Comparison of ENCODE assay signal across 7 cellular contexts in the genomic region with DNA sequence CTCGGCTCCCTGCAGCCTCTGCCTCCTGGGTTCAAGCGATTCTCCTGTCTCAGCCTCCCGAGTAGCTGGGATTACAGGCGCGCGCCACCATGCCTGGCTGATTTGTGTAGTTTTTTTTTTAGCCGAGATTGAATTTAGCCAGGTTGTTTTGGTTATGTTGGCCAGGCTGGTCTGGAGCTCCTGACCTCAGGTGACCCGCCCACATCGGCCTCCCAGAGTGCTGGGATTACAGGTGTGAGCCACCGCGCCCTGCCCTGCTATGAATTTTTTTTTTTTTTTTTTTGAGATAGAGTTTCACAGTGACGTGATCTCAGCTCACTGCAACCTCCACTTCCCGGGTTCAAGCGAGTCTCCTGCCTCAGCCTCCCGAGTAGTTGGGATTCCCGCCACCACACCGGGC. TPM values are rescaled to one million over a fixed set of nuclear protein-coding genes. Genes with fewer than 3 reads are reported as not detected.
DNase-seq lines count a peak whose midpoint lies in the region; ATAC-seq and TF ChIP-seq lines count a peak whose summit lies in the region.
"Not testable (repeated sequence)": the region's sequence is repeated elsewhere in the genome, so short reads cannot be mapped to it uniquely, and the experiment has no call there.

No MANE protein-coding gene starts in this region.

- not testable (repeated sequence) for H3K9me3 Mint-ChIP-seq in activated CD4-positive, alpha-beta T cell treated with anti-CD3 and anti-CD28 coated beads for 36 hours (ENCODE audit: low read depth); memory B cell

- H3K27ac Mint-ChIP-seq in activated CD4-positive, alpha-beta T cell treated with anti-CD3 and anti-CD28 coated beads for 36 hours, result peak overlapping the region; percentile 99
- H3K27ac Mint-ChIP-seq in memory B cell, result peak overlapping the region; percentile 100

- not testable (repeated sequence) for H3K27me3 ChIP-seq in MG63; brain microvascular endothelial cell (replicated peaks); sigmoid colon

- peak; percentile 10 for DNase-seq in ELR (ENCODE audit: low read depth)
- not testable (repeated sequence) for DNase-seq in MG63; brain microvascular endothelial cell; fibroblast of the aortic adventitia (ENCODE audit: low read depth); memory B cell (ENCODE audit: low spot score in 2 of 2); sigmoid colon
- peak; percentile 11 for DNase-seq in activated CD4-positive, alpha-beta T cell treated with anti-CD3 and anti-CD28 coated beads for 36 hours

- peaks cover 45% of the 10 kb centered on the region for H3K36me3 ChIP-seq in MG63
- not testable (repeated sequence) for H3K36me3 ChIP-seq in brain microvascular endothelial cell (replicated peaks)
- peaks cover 0 to 27% (median 5%) of the 10 kb centered on the region in 4 donors for H3K36me3 ChIP-seq in sigmoid colon

- ATAC-seq in activated CD4-positive, alpha-beta T cell treated with anti-CD3 and anti-CD28 coated beads for 36 hours; memory B cell (ENCODE audit: low read depth): not testable (repeated sequence)

- peaks cover 24% of the 10 kb centered on the region for H3K4me1 Mint-ChIP-seq in activated CD4-positive, alpha-beta T cell treated with anti-CD3 and anti-CD28 coated beads for 36 hours
- H3K4me1 Mint-ChIP-seq in memory B cell, result peaks cover 27% of the 10 kb centered on the region

- in situ Hi-C loops in brain microvascular endothelial cell (cut with HindIII; ENCODE audit: low pct_ligation_motif_present, low sequenced_read_pairs), result not testable (repeated sequence)

- H3K9me3 ChIP-seq in MG63, sigmoid colon: not testable (repeated sequence)

- WGBS in sigmoid colon, 2 donors, result 64 to 83% methylated on average over 17 of the region's 17 CpGs

- peaks cover 0 to 37% (median 23%) of the 10 kb centered on the region in 4 donors for H3K4me1 ChIP-seq in sigmoid colon

- CTCF ChIA-PET in activated CD4-positive, alpha-beta T cell treated with anti-CD3 and anti-CD28 coated beads for 36 hours (lab: Charles Lee), result interaction anchor here (0.6 kb wide), 1 partner anchor 67 kb away, joined by 3 read pairs; no protein-coding TSS in a partner anchor

- H3K4me3 ChIP-seq in MG63, result peak overlapping the region; percentile 93
- peak overlapping the region; percentile 98 for H3K4me3 ChIP-seq in brain microvascular endothelial cell (ENCODE audit: low read depth, low read length)
- H3K4me3 ChIP-seq in fibroblast of the aortic adventitia (ENCODE audit: low read depth, low read length), result peak overlapping the region; percentile 98
- peak overlapping the region in 2 of 4 donors; percentile 89 to 90 for H3K4me3 ChIP-seq in sigmoid colon

- intact Hi-C loops in activated CD4-positive, alpha-beta T cell treated with anti-CD3 and anti-CD28 coated beads for 36 hours (cut with DNase I, micrococcal nuclease), result loop anchor here (5.0 to 10.0 kb wide), 6 partner anchors 208 to 1178 kb away; a partner anchor contains a TSS
- intact Hi-C loops in sigmoid colon (cut with DNase I), result not testable (repeated sequence)

- not testable (repeated sequence) for TF ChIP-seq EP300 in sigmoid colon (IDR thresholded peaks at IDR 0.05)

- H3K27me3 Mint-ChIP-seq in activated CD4-positive, alpha-beta T cell treated with anti-CD3 and anti-CD28 coated beads for 36 hours; memory B cell: not testable (repeated sequence)

- H3K4me3 Mint-ChIP-seq in activated CD4-positive, alpha-beta T cell treated with anti-CD3 and anti-CD28 coated beads for 36 hours, result peak overlapping the region; percentile 94
- H3K4me3 Mint-ChIP-seq in memory B cell, result peak overlapping the region; percentile 94

- H3K27ac ChIP-seq in brain microvascular endothelial cell, result peak overlapping the region; percentile 98
- H3K27ac ChIP-seq in sigmoid colon, result peak overlapping the region; percentile 98 to 100 (median 98)

- POLR2A ChIA-PET in activated CD4-positive, alpha-beta T cell treated with anti-CD3 and anti-CD28 coated beads for 36 hours (lab: Charles Lee), result interaction anchor here (0.6 to 0.7 kb wide), 2 partner anchors 146 to 433 kb away, joined by 3 read pairs; no protein-coding TSS in a partner anchor

- H3K36me3 Mint-ChIP-seq in activated CD4-positive, alpha-beta T cell treated with anti-CD3 and anti-CD28 coated beads for 36 hours (ENCODE audit: low read depth), result peaks cover 54% of the 10 kb centered on the region
- H3K36me3 Mint-ChIP-seq in memory B cell, result peaks cover 19% of the 10 kb centered on the region

- not testable (repeated sequence) for TF ChIP-seq POLR2A in sigmoid colon (IDR thresholded peaks at IDR 0.05)

- not testable (repeated sequence) for TF ChIP-seq CTCF in brain microvascular endothelial cell (IDR thresholded peaks at IDR 0.05; ENCODE audit: low read depth, low read length, missing control alignments); fibroblast of the aortic adventitia (IDR thresholded peaks at IDR 0.05; ENCODE audit: insufficient read depth, low read length); sigmoid colon (IDR thresholded peaks at IDR 0.05)

RNA-seq across cellular contexts. Expression of a gene that starts 1.4 kb away (rescaled TPM):
- 13.2 and 21.2 TPM in 2 replicates for total RNA-seq in MG63 (2014; rRNA removed; shearing (Covaris generic); ENCODE audit: low replicate concordance)
- total RNA-seq in activated CD4-positive, alpha-beta T cell treated with anti-CD3 and anti-CD28 coated beads for 36 hours, result 10 to 100 TPM; 42.1 to 55.3 TPM
- total RNA-seq in fibroblast of the aortic adventitia (ENCODE audit: low replicate concordance) (16.4 and 36.2 TPM in 2 replicates), sigmoid colon (1 to 10 TPM; 4.7 to 5.4 (median 5.0) TPM)
- 1 to 10 TPM; 1.8 to 6.6 (median 4.6) TPM for polyA plus RNA-seq in sigmoid colon

RNA-seq across cellular contexts. Expression of a gene that starts 2.4 kb away (rescaled TPM):
- 92.1 and 123 TPM in 2 replicates for total RNA-seq in MG63 (2014; rRNA removed; shearing (Covaris generic); ENCODE audit: low replicate concordance)
- total RNA-seq in activated CD4-positive, alpha-beta T cell treated with anti-CD3 and anti-CD28 coated beads for 36 hours, result 100 to 1,000 TPM; 127 to 139 TPM
- total RNA-seq in fibroblast of the aortic adventitia (ENCODE audit: low replicate concordance), result 71.8 and 89.9 TPM in 2 replicates
- 10 to 100 TPM; 50.7 to 76.0 (median 64.0) TPM for total RNA-seq in sigmoid colon
- polyA plus RNA-seq in sigmoid colon, result 10 to 100 TPM; 45.0 to 54.5 (median 52.2) TPM

RNA-seq across cellular contexts. Expression of a gene that starts 56.3 kb away (rescaled TPM):
- total RNA-seq in MG63 (2014; rRNA removed; shearing (Covaris generic); ENCODE audit: low replicate concordance), result 4.3 and 4.5 TPM in 2 replicates
- 10 to 100 TPM; 10.2 to 13.2 TPM for total RNA-seq in activated CD4-positive, alpha-beta T cell treated with anti-CD3 and anti-CD28 coated beads for 36 hours
- total RNA-seq in fibroblast of the aortic adventitia (ENCODE audit: low replicate concordance) (10.1 and 16.0 TPM in 2 replicates), sigmoid colon (10 to 100 TPM in 2 of 4 donors, 1 to 10 TPM in 2; 8.6 to 20.5 (median 11.9) TPM)
- polyA plus RNA-seq in sigmoid colon, result 1 to 10 TPM; 2.1 to 6.2 (median 3.6) TPM
